8 cellular contexts compared by ENCODE assay signal in genomic region chr19:2048959-2049740, GRCh38. TPM values are rescaled to one million over a fixed set of nuclear protein-coding genes. Genes with fewer than 3 reads are reported as not detected.
DNase-seq lines count a peak whose midpoint lies in the region; TF ChIP-seq lines count a peak whose summit lies in the region.

No MANE protein-coding gene starts in this region.

- peaks cover 12 to 69% (median 37%) of the 10 kb centered on the region in 4 donors for H3K4me1 Mint-ChIP-seq in CD4-positive, alpha-beta memory T cell

- no peaks in the 10 kb centered on the region for H3K27me3 Mint-ChIP-seq in CD4-positive, alpha-beta memory T cell

- POLR2A ChIA-PET in CD4-positive, alpha-beta memory T cell (lab: Charles Lee; ENCODE audit: partially characterized antibody): interaction anchor here (0.6 to 6.5 kb wide), 16 partner anchors 9 to 249 kb away, joined by 3 to 124 read pairs (median 8); partner anchors contain the start of gene MOB3A
- POLR2A ChIA-PET in OCI-LY7 (lab: Charles Lee): interaction anchor here (0.6 to 0.7 kb wide), 3 partner anchors 11 to 43 kb away, joined by 3 to 4 read pairs (median 3); no protein-coding TSS in a partner anchor

- CTCF ChIA-PET in CD4-positive, alpha-beta memory T cell (lab: Charles Lee; ENCODE audit: partially characterized antibody): no interaction called here
- CTCF ChIA-PET in OCI-LY7 (lab: Charles Lee; ENCODE audit: unreplicated experiment): no interaction called here

- intact Hi-C loops in CD4-positive, alpha-beta memory T cell (cut with micrococcal nuclease): no loop called here
- intact Hi-C loops in OCI-LY7 (cut with micrococcal nuclease; ENCODE audit: unreplicated experiment): no loop called here

- H3K9me2 ChIP-seq in OCI-LY7 (ENCODE audit: insufficient read depth, low read length): no peaks in the 10 kb centered on the region

- no peak overlapping the region for H2AFZ ChIP-seq in OCI-LY7 (ENCODE audit: low read length)
- no peak overlapping the region for H2AFZ ChIP-seq in neuron (ENCODE audit: low read depth, low read length)

- no peaks in the 10 kb centered on the region for H3K27me3 ChIP-seq in CD4-positive, alpha-beta memory T cell (ENCODE audit: insufficient read depth, low read length)
- H3K27me3 ChIP-seq in esophagus (ENCODE audit: control insufficient read depth in 1 of 2, insufficient read depth in 2 of 2, low read length in 2 of 2): no peaks in the 10 kb centered on the region
- H3K27me3 ChIP-seq in neuron (ENCODE audit: insufficient read depth, low read length): no peaks in the 10 kb centered on the region

- peak overlapping the region; percentile 89 for H3K27ac ChIP-seq in CD4-positive, alpha-beta memory T cell (ENCODE audit: low read depth, low read length)
- H3K27ac ChIP-seq in OCI-LY7 (ENCODE audit: low read depth, low read length, poor library complexity, severe bottlenecking) (peak overlapping the region; percentile 68), esophagus (ENCODE audit: low read depth in 2 of 2, low read length in 1 of 2) (peak overlapping the region; percentile 98)

- peak overlapping the region; percentile 84 to 89 for H3K4me3 ChIP-seq in CD4-positive, alpha-beta memory T cell (ENCODE audit: low read length in 2 of 2)
- peak overlapping the region; percentile 98 for H3K4me3 ChIP-seq in OCI-LY7 (ENCODE audit: low read depth, low read length, poor library complexity, severe bottlenecking)
- H3K4me3 ChIP-seq in esophagus (ENCODE audit: low read depth in 1 of 2, low read length in 2 of 2): peak overlapping the region; percentile 74 to 88
- peak overlapping the region; percentile 76 for H3K4me3 ChIP-seq in neuron (ENCODE audit: low read length)

- H3K4me3 Mint-ChIP-seq in CD4-positive, alpha-beta memory T cell: peak overlapping the region; percentile 88 to 91 (median 88)

- TF ChIP-seq CTCF in OCI-LY7 (conservative IDR thresholded peaks at IDR 0.05; ENCODE audit: low read length): no peak

- no TSS peak for BruUV-seq in OCI-LY7 (replicated peaks; lab: Mats Ljungman, UMichigan)

- peaks cover 30% of the 10 kb centered on the region for H3K79me2 ChIP-seq in OCI-LY7 (ENCODE audit: insufficient read depth, low read depth, low read length)

- DNase-seq in CD4-positive, alpha-beta memory T cell: peak in 1 of 5 donors; percentile 36
- DNase-seq in OCI-LY7 (ENCODE audit: low spot score): peak; percentile 32
- no peak for DNase-seq in LoVo (ENCODE audit: low spot score)
- no peak for DNase-seq in cortex of kidney (lab: John Stamatoyannopoulos, UW)
- DNase-seq in mucosa of gallbladder (ENCODE audit: low spot score): no peak
- no peak for DNase-seq in amniotic stem cell (lab: John Stamatoyannopoulos, UW)

- 0 out of 2 replicates have a peak, but pooled peaks cover 6% of the 10 kb centered on the region for H4K20me1 ChIP-seq in OCI-LY7 (ENCODE audit: insufficient read depth, low read length)

- peaks cover 0 to 5% (median 0%) of the 10 kb centered on the region in 8 donors for H3K9me3 Mint-ChIP-seq in CD4-positive, alpha-beta memory T cell

- H3K9me3 ChIP-seq in CD4-positive, alpha-beta memory T cell (ENCODE audit: control insufficient read depth in 1 of 2, low read length in 2 of 2): no peaks in the 10 kb centered on the region
- H3K9me3 ChIP-seq in OCI-LY7 (ENCODE audit: low read length) (no peaks in the 10 kb centered on the region), esophagus (ENCODE audit: control insufficient read depth in 2 of 2, insufficient read depth in 1 of 2, low read depth in 1 of 2, low read length in 1 of 2) (peaks cover 0 to 3% of the 10 kb centered on the region in 2 donors), neuron (ENCODE audit: low read length) (no peaks in the 10 kb centered on the region)

- peaks cover 70% of the 10 kb centered on the region for H3K4me1 ChIP-seq in CD4-positive, alpha-beta memory T cell (ENCODE audit: insufficient read depth, low read length)
- peaks cover 49% of the 10 kb centered on the region for H3K4me1 ChIP-seq in OCI-LY7 (ENCODE audit: insufficient read depth, low read length, poor library complexity, severe bottlenecking)
- peaks cover 36 to 64% of the 10 kb centered on the region in 2 donors for H3K4me1 ChIP-seq in esophagus (ENCODE audit: control insufficient read depth in 2 of 2, insufficient read depth in 2 of 2, low read length in 1 of 2)
- H3K4me1 ChIP-seq in neuron (ENCODE audit: insufficient read depth, low read length): peaks cover 24% of the 10 kb centered on the region

- H3K36me3 ChIP-seq in CD4-positive, alpha-beta memory T cell (ENCODE audit: insufficient read depth, low read length): peaks cover 23% of the 10 kb centered on the region
- H3K36me3 ChIP-seq in OCI-LY7 (ENCODE audit: insufficient read depth, low read length): peaks cover 48% of the 10 kb centered on the region
- H3K36me3 ChIP-seq in esophagus (ENCODE audit: control insufficient read depth in 2 of 2, insufficient read depth in 2 of 2, low read length in 1 of 2): peaks cover 3 to 42% of the 10 kb centered on the region in 2 donors
- H3K36me3 ChIP-seq in neuron (ENCODE audit: insufficient read depth, low read length): peaks cover 32% of the 10 kb centered on the region

- H3K27ac Mint-ChIP-seq in CD4-positive, alpha-beta memory T cell: peak overlapping the region; percentile 36 to 94 (median 86)

- WGBS in esophagus, 2 donors: 30 to 43% methylated on average over 26 to 27 of the region's 27 CpGs

- peak overlapping the region; percentile 93 for H3K4me2 ChIP-seq in OCI-LY7 (ENCODE audit: low read length)

- H3K36me3 Mint-ChIP-seq in CD4-positive, alpha-beta memory T cell: peaks cover 0 to 26% of the 10 kb centered on the region in 2 donors

RNA-seq across cellular contexts. Expression of gene MKNK2, which starts 1.9 kb away (rescaled TPM):
- total RNA-seq in CD4-positive, alpha-beta memory T cell: 100 to 1,000 TPM; 194 to 195 TPM
- 10 to 100 TPM; 24.1 to 63.9 TPM for polyA plus RNA-seq in CD4-positive, alpha-beta memory T cell
- 97.0 and 115 TPM in 2 replicates for total RNA-seq in OCI-LY7 (2014; rRNA removed; shearing (Covaris generic))
- 200 and 225 TPM in 2 replicates for total RNA-seq in OCI-LY7 (2022)
- polyA plus RNA-seq in esophagus: 100 to 1,000 TPM; 167 to 244 TPM
- total RNA-seq in mucosa of gallbladder: 246 TPM

RNA-seq across cellular contexts. Expression of gene BTBD2, which starts 33.6 kb away (rescaled TPM):
- total RNA-seq in CD4-positive, alpha-beta memory T cell: 10 to 100 TPM; 52.2 to 59.4 TPM
- 1 to 10 TPM; 2.8 to 6.6 TPM for polyA plus RNA-seq in CD4-positive, alpha-beta memory T cell
- total RNA-seq in OCI-LY7 (2014; rRNA removed; shearing (Covaris generic)): 41.9 and 53.9 TPM in 2 replicates
- total RNA-seq in OCI-LY7 (2022): 91.6 and 109 TPM in 2 replicates
- 10 to 100 TPM; 40.0 to 48.9 TPM for polyA plus RNA-seq in esophagus
- 92.2 TPM for total RNA-seq in mucosa of gallbladder

RNA-seq across cellular contexts. Expression of gene MOB3A, which starts 47.0 kb away (rescaled TPM):
- 100 to 1,000 TPM; 130 to 135 TPM for total RNA-seq in CD4-positive, alpha-beta memory T cell
- polyA plus RNA-seq in CD4-positive, alpha-beta memory T cell: 100 to 1,000 TPM in 1 of 2 donors, 10 to 100 TPM in 1; 29.6 to 114 TPM
- total RNA-seq in OCI-LY7 (2014; rRNA removed; shearing (Covaris generic)): 41.7 and 54.6 TPM in 2 replicates
- total RNA-seq in OCI-LY7 (2022) (87.5 and 111 TPM in 2 replicates), mucosa of gallbladder (59.0 TPM)
- polyA plus RNA-seq in esophagus: 10 to 100 TPM; 11.0 to 12.4 TPM

RNA-seq across cellular contexts. Expression of gene IZUMO4, which starts 47.6 kb away (rescaled TPM):
- total RNA-seq in CD4-positive, alpha-beta memory T cell: 10 to 100 TPM; 18.6 to 22.1 TPM
- 1 to 10 TPM in 1 of 2 donors, under 1 TPM in 1; 0.84 to 1.2 TPM for polyA plus RNA-seq in CD4-positive, alpha-beta memory T cell
- total RNA-seq in OCI-LY7 (2014; rRNA removed; shearing (Covaris generic)): 11.2 and 12.9 TPM in 2 replicates
- total RNA-seq in OCI-LY7 (2022) (6.1 and 7.3 TPM in 2 replicates), mucosa of gallbladder (11.5 TPM)
- polyA plus RNA-seq in esophagus: 10 to 100 TPM in 1 of 2 donors, 1 to 10 TPM in 1; 6.4 to 16.0 TPM
